Comparison of ENCODE assay signal across 19 cellular contexts in the genomic region with DNA sequence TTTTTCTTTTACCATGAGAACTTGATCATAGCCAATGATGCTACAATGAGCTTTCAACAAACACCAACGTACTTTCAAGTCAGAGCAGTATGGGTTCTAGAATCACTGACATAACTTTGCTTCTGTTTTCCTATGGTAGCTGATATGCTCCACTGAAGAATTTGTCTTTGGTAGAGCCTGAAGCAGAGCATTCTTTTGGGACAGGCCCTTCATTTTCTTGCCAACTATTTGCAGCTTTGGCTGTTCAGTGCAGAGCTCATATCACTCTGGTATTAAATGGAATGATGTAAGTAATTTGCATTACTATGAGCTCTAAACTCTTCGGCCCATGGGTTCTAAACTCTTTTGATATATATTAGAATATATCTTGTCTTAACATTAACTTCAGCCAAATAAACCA. TPM values are rescaled to one million over a fixed set of nuclear protein-coding genes. Genes with fewer than 3 reads are reported as not detected.
DNase-seq lines count a peak whose midpoint lies in the region; ATAC-seq and TF ChIP-seq lines count a peak whose summit lies in the region.
"Had no signal": no experiment of that assay in that cellular context is flagged by ENCODE, and none has a peak within 500 bp of the region (broad histone marks: within the 10 kb centered on the region; RNA-seq: fewer than 3 reads in every experiment).

No MANE protein-coding gene starts in this region.

- 31% methylated on average over 2 of the region's 2 CpGs for WGBS in right cardiac atrium

- no peaks in the 10 kb centered on the region for H3K79me2 ChIP-seq in Karpas-422 (ENCODE audit: low read length)
- H3K79me2 ChIP-seq: parathyroid adenoma had no signal

- ATAC-seq in right cardiac atrium (peak; percentile 62 to 83), GM21825 (IDR thresholded peaks at IDR 0.05; ENCODE audit: unreplicated experiment) (no peak)
- ATAC-seq: naive thymus-derived CD8-positive, alpha-beta T cell had no signal

- H3K4me1 ChIP-seq in Karpas-422 (ENCODE audit: low read length) (peaks cover 94% of the 10 kb centered on the region), right cardiac atrium (ENCODE audit: control insufficient read depth, insufficient read depth, low read length) (peaks cover 4% of the 10 kb centered on the region)

- H3K27ac ChIP-seq in Karpas-422 (ENCODE audit: low read length), result peak overlapping the region; percentile 99
- H3K27ac ChIP-seq in right cardiac atrium (ENCODE audit: low read length), result no peak overlapping the region
- H3K27ac ChIP-seq: parathyroid adenoma had no signal

- no peaks in the 10 kb centered on the region for H3K4me1 Mint-ChIP-seq in activated CD4-positive, alpha-beta memory T cell treated with anti-CD3 and anti-CD28 coated beads for 36 hours (ENCODE audit: low read depth)

- no peaks in the 10 kb centered on the region for H4K20me1 ChIP-seq in Karpas-422 (ENCODE audit: insufficient read depth, low read depth, low read length)

- POLR2A ChIA-PET in activated CD4-positive, alpha-beta memory T cell treated with anti-CD3 and anti-CD28 coated beads for 36 hours (lab: Charles Lee), result no interaction called here

- TF ChIP-seq CTCF in choroid plexus epithelial cell (conservative IDR thresholded peaks at IDR 0.05; ENCODE audit: low read depth, low read length), result no peak

- no peak overlapping the region for H2AFZ ChIP-seq in Karpas-422 (ENCODE audit: low read length)

- peak overlapping the region; percentile 27 for H3K4me3 ChIP-seq in Karpas-422 (ENCODE audit: low read length)
- no peak overlapping the region for H3K4me3 ChIP-seq in choroid plexus epithelial cell (ENCODE audit: low read depth, low read length)
- no peak overlapping the region for H3K4me3 ChIP-seq in right cardiac atrium (ENCODE audit: low read length)
- H3K4me3 ChIP-seq: skin epidermis had no signal

- H3K9me2 ChIP-seq in Karpas-422 (replicated peaks; ENCODE audit: insufficient read depth, low read length), result no peaks in the 10 kb centered on the region

- H3K9me3 ChIP-seq in Karpas-422 (ENCODE audit: low read length) (no peaks in the 10 kb centered on the region), right cardiac atrium (ENCODE audit: control insufficient read depth, low read length) (no peaks in the 10 kb centered on the region)

- H3K4me2 ChIP-seq in Karpas-422 (ENCODE audit: low read depth, low read length, poor library complexity, severe bottlenecking), result peak overlapping the region; percentile 67

- intact Hi-C loops in right cardiac atrium (cut with DNase I), result no loop called here
- intact Hi-C loops in activated CD4-positive, alpha-beta memory T cell treated with anti-CD3 and anti-CD28 coated beads for 36 hours (cut with micrococcal nuclease), result no loop called here

- H3K27me3 Mint-ChIP-seq in activated CD4-positive, alpha-beta memory T cell treated with anti-CD3 and anti-CD28 coated beads for 36 hours, result peaks cover 9% of the 10 kb centered on the region

- H3K36me3 ChIP-seq in Karpas-422 (ENCODE audit: insufficient read depth, low read length), result no peaks in the 10 kb centered on the region

- CTCF ChIA-PET in activated CD4-positive, alpha-beta memory T cell treated with anti-CD3 and anti-CD28 coated beads for 36 hours (lab: Charles Lee), result no interaction called here

- no peak overlapping the region for H3K4me3 Mint-ChIP-seq in activated CD4-positive, alpha-beta memory T cell treated with anti-CD3 and anti-CD28 coated beads for 36 hours
- H3K4me3 Mint-ChIP-seq: naive thymus-derived CD8-positive, alpha-beta T cell had no signal

- no peak overlapping the region for H3K27ac Mint-ChIP-seq in activated CD4-positive, alpha-beta memory T cell treated with anti-CD3 and anti-CD28 coated beads for 36 hours
- H3K27ac Mint-ChIP-seq: naive thymus-derived CD8-positive, alpha-beta T cell had no signal

- H3K9ac ChIP-seq in Karpas-422 (ENCODE audit: low read length), result peak overlapping the region; percentile 75
- H3K9ac ChIP-seq: parathyroid adenoma had no signal

- no peaks in the 10 kb centered on the region for H3K9me3 Mint-ChIP-seq in activated CD4-positive, alpha-beta memory T cell treated with anti-CD3 and anti-CD28 coated beads for 36 hours

- DNase-seq in Karpas-422 (peak; percentile 89), choroid plexus epithelial cell (ENCODE audit: low read depth) (peak; percentile 25), right cardiac atrium (no peak), hippocampal formation (lab: John Stamatoyannopoulos, UW) (no peak), D341Med (ENCODE audit: low spot score) (no peak)
- DNase-seq in activated CD4-positive, alpha-beta memory T cell treated with anti-CD3 and anti-CD28 coated beads for 36 hours, result no peak
- DNase-seq: activated CD4-positive, alpha-beta T cell treated with anti-CD3 and anti-CD28 coated beads for 48 hours; activated naive CD4-positive, alpha-beta T cell treated with Interleukin-2 at 50 U/mL for 16 hours; dermis blood vessel endothelial cell; DMS 273 treated with DMSO at 0.1 percent for 48 hours; erythroblast; naive thymus-derived CD8-positive, alpha-beta T cell; NCI-H187; RPMI8226; stimulated activated CD4-positive, alpha-beta T cell treated with anti-CD3 and anti-CD28 coated beads, Interleukin-4, amount 100 ng/mL, for 24 hours; SW 1271 had no signal

- no peaks in the 10 kb centered on the region for H3K36me3 Mint-ChIP-seq in activated CD4-positive, alpha-beta memory T cell treated with anti-CD3 and anti-CD28 coated beads for 36 hours

- H3K27me3 ChIP-seq in Karpas-422 (ENCODE audit: low read length) (no peaks in the 10 kb centered on the region), right cardiac atrium (ENCODE audit: control insufficient read depth, insufficient read depth) (no peaks in the 10 kb centered on the region)

RNA-seq across cellular contexts. Expression of gene APC, which starts 51.8 kb away (rescaled TPM):
- 76.8 and 103 TPM in 2 replicates for total RNA-seq in Karpas-422 (2014; rRNA removed; shearing (Covaris generic); ENCODE audit: low replicate concordance)
- 10 to 100 TPM; 41.2 to 46.3 (median 41.8) TPM for total RNA-seq in right cardiac atrium
- polyA plus RNA-seq in right cardiac atrium, result 5.4 TPM
- 10 to 100 TPM; 17.3 to 20.1 TPM for total RNA-seq in activated CD4-positive, alpha-beta memory T cell treated with anti-CD3 and anti-CD28 coated beads for 36 hours

Comparison
In these comparisons a context has a peak if more than half of its experiments do, and no peak if none do; other contexts are left out.
1. DNase-seq: peak in Karpas-422 (single experiment) and choroid plexus epithelial cell (single experiment); none in right cardiac atrium (0 of 3), activated CD4-positive, alpha-beta memory T cell treated with anti-CD3 and anti-CD28 coated beads for 36 hours (single experiment), hippocampal formation (0 of 2) and D341Med (single experiment).